Comparison of ENCODE assay signal across 26 cellular contexts in genomic region chr15:47607750-47608149, GRCh38.
A peak's percentile ranks its signal among the peaks of the same experiment; 100 is the strongest.
DNase-seq lines count a peak whose midpoint lies in the region; ATAC-seq, FAIRE-seq and TF ChIP-seq lines count a peak whose summit lies in the region.
"Had no signal": no experiment of that assay in that cellular context is flagged by ENCODE, and none has a peak within 500 bp of the region (broad histone marks: within the 10 kb centered on the region; RNA-seq: fewer than 3 reads in every experiment).

No MANE protein-coding gene starts in this region.

- BruUV-seq in HepG2 (replicated peaks; lab: Mats Ljungman, UMichigan) = no TSS peak

- POLR2A ChIA-PET in HepG2 (lab: Yijun Ruan, JAX) = no interaction called here

- no peak overlapping the region for H3K9ac ChIP-seq in liver (ENCODE audit: low read depth in 1 of 2, low read length in 2 of 2)
- H3K9ac ChIP-seq in HepG2 (ENCODE audit: insufficient read depth, low read depth, low read length) = no peak overlapping the region
- no peak overlapping the region for H3K9ac ChIP-seq in kidney (ENCODE audit: low read length in 2 of 2)
- H3K9ac ChIP-seq: KMS-11 had no signal

- H3K27ac ChIP-seq in liver (ENCODE audit: low read depth in 1 of 2, low read length in 2 of 2) (peak overlapping the region in 1 of 2 donors; percentile 9), HepG2 (ENCODE audit: extremely low read length, insufficient read depth, low read length) (no peak overlapping the region), kidney (ENCODE audit: low read depth in 2 of 2, low read length in 2 of 2) (no peak overlapping the region)
- no peak overlapping the region for H3K27ac ChIP-seq in effector memory CD4-positive, alpha-beta T cell (ENCODE audit: insufficient read depth, low read length, poor library complexity, severe bottlenecking)
- H3K27ac ChIP-seq: KMS-11, PC-9, upper lobe of right lung had no signal

- 61% methylated on average over 1 of the region's 1 CpG for WGBS in liver
- 0% methylated on average over 1 of the region's 1 CpG for WGBS in HepG2 (ENCODE audit: low lambda C conversion rate)

- no peak overlapping the region for H2AFZ ChIP-seq in HepG2 (ENCODE audit: low read length)
- H2AFZ ChIP-seq: PC-9 had no signal

- H3K27me3 ChIP-seq in liver (ENCODE audit: control insufficient read depth in 4 of 4, insufficient read depth in 4 of 4, low read length in 3 of 4) = no peaks in the 10 kb centered on the region
- no peaks in the 10 kb centered on the region for H3K27me3 ChIP-seq in HepG2 (ENCODE audit: control insufficient read depth in 1 of 2, insufficient read depth in 2 of 2, low read length in 2 of 2)
- H3K27me3 ChIP-seq in effector memory CD4-positive, alpha-beta T cell (replicated peaks; ENCODE audit: control insufficient read depth, insufficient read depth, low read length, poor library complexity, severe bottlenecking) = no peaks in the 10 kb centered on the region
- no peaks in the 10 kb centered on the region; the same call in 1 of the 2 replicates for H3K27me3 ChIP-seq in MG63
- H3K27me3 ChIP-seq: upper lobe of right lung had no signal

- in situ Hi-C loops in HepG2 (cut with HindIII; ENCODE audit: extremely low pct_ligation_motif_present, low pct_unique_long_range_greater_than_20kb) = no loop called here

- no peak overlapping the region for H3K4me2 ChIP-seq in HepG2 (ENCODE audit: low read depth, low read length)
- H3K4me2 ChIP-seq: KMS-11, PC-9 had no signal

- ATAC-seq in HepG2 (no peak), GM18520 (IDR thresholded peaks at IDR 0.05; ENCODE audit: unreplicated experiment) (no peak)
- ATAC-seq: HCT116, upper lobe of right lung had no signal

- FAIRE-seq in HepG2 (lab: Jason Lieb, UNC) (no peak), kidney (lab: Jason Lieb, UNC) (peak; percentile 13)

- no peak for TF ChIP-seq CTCF in liver (IDR thresholded peaks at IDR 0.05; ENCODE audit: low read depth, low read length, missing input control)
- TF ChIP-seq CTCF in HepG2 (CRISPR knock-in tag; IDR thresholded peaks at IDR 0.05) = no peak
- TF ChIP-seq CTCF in kidney (IDR thresholded peaks at IDR 0.05; ENCODE audit: borderline replicate concordance, extremely low read depth, insufficient read depth) = no peak

- H3K4me1 ChIP-seq in liver (ENCODE audit: control insufficient read depth in 4 of 4, insufficient read depth in 4 of 4, low read length in 3 of 4) (no peaks in the 10 kb centered on the region), HepG2 (ENCODE audit: insufficient read depth, low read length) (no peaks in the 10 kb centered on the region), kidney (ENCODE audit: control insufficient read depth in 1 of 2, insufficient read depth in 1 of 2, low read depth in 1 of 2, low read length in 2 of 2) (no peaks in the 10 kb centered on the region)
- no peaks in the 10 kb centered on the region for H3K4me1 ChIP-seq in effector memory CD4-positive, alpha-beta T cell (ENCODE audit: control insufficient read depth, insufficient read depth, low read length, poor library complexity, severe bottlenecking)
- H3K4me1 ChIP-seq: upper lobe of right lung had no signal

- TF ChIP-seq RAD21 in liver (IDR thresholded peaks at IDR 0.05) (no peak), HepG2 (CRISPR knock-in tag; IDR thresholded peaks at IDR 0.05) (no peak)

- intact Hi-C loops in HepG2 (cut with micrococcal nuclease; ENCODE audit: unreplicated experiment) = no loop called here
- intact Hi-C loops in kidney (cut with DNase I) = no loop called here

- no peak for TF ChIP-seq POLR2A in HepG2 (IDR thresholded peaks at IDR 0.05; ENCODE audit: insufficient read depth in 1 of 2, low read depth in 2 of 2, low read length in 2 of 2)

- no peak for TF ChIP-seq EP300 in HepG2 (IDR thresholded peaks at IDR 0.05; ENCODE audit: low read depth in 2 of 2, low read length in 2 of 2)
- TF ChIP-seq EP300 in HepG2 (CRISPR knock-in tag; IDR thresholded peaks at IDR 0.05; ENCODE audit: borderline replicate concordance) = no peak

- DNase-seq in HepG2 (ENCODE audit: low spot score) (no peak), astrocyte of the hippocampus (ENCODE audit: low read depth, low spot score) (peak; percentile 31), kidney (no peak), MG63 (no peak)
- DNase-seq in effector memory CD4-positive, alpha-beta T cell = no peak
- DNase-seq: activated CD4-positive, alpha-beta T cell treated with anti-CD3 and anti-CD28 coated beads, Interleukin-2, amount 50 U/mL, for 4 hours; activated CD4-positive, CD25-positive, alpha-beta regulatory T cell; activated naive CD4-positive, alpha-beta T cell treated with anti-CD3 and anti-CD28 coated beads for 36 hours; amniotic stem cell; C1 segment of cervical spinal cord; caudate nucleus; islet precursor cell; NCI-H1417; NCI-H510A treated with DMSO at 0.1 percent for 48 hours; nephron progenitor cell; PC-9; SHP77 treated with DMSO at 0.1 percent for 48 hours; stimulated activated CD4-positive, alpha-beta T cell treated with anti-CD3 and anti-CD28 coated beads, Interleukin-2, amount 100 ng/mL, for 48 hours; substantia nigra; SW 1271; T-helper 9 cell; upper lobe of right lung had no signal

- no peaks in the 10 kb centered on the region for H3K79me2 ChIP-seq in HepG2 (ENCODE audit: insufficient read depth, low read length)

- H3K4me3 ChIP-seq in liver (ENCODE audit: low read depth in 1 of 3, low read length in 3 of 3) (no peak overlapping the region), HepG2 (replicated peaks in 1 of 3; ENCODE audit: insufficient read depth in 1 of 3, low read depth in 2 of 3, low read length in 3 of 3) (no peak overlapping the region), kidney (ENCODE audit: low read length in 2 of 2) (no peak overlapping the region), MG63 (no peak overlapping the region)
- H3K4me3 ChIP-seq in effector memory CD4-positive, alpha-beta T cell (ENCODE audit: insufficient read depth, low read depth, low read length, poor library complexity, severe bottlenecking) = no peak overlapping the region
- H3K4me3 ChIP-seq: PC-9, upper lobe of right lung had no signal

- no peaks in the 10 kb centered on the region for H3K9me3 ChIP-seq in liver (ENCODE audit: control insufficient read depth in 4 of 4, low read length in 3 of 4)
- peaks cover 21% of the 10 kb centered on the region; the same call in 1 of the 2 replicates for H3K9me3 ChIP-seq in HepG2 (ENCODE audit: low read length)
- H3K9me3 ChIP-seq in kidney (ENCODE audit: control insufficient read depth in 1 of 2, low read length in 2 of 2) = no peaks in the 10 kb centered on the region
- H3K9me3 ChIP-seq in effector memory CD4-positive, alpha-beta T cell (ENCODE audit: control insufficient read depth, low read length) = no peaks in the 10 kb centered on the region
- H3K9me3 ChIP-seq in MG63 = no peaks in the 10 kb centered on the region
- H3K9me3 ChIP-seq: upper lobe of right lung had no signal

- no peaks in the 10 kb centered on the region for H4K20me1 ChIP-seq in HepG2 (ENCODE audit: insufficient read depth, low read length)

- H3K36me3 ChIP-seq in liver (ENCODE audit: control insufficient read depth in 4 of 4, insufficient read depth in 3 of 4, low read depth in 1 of 4, low read length in 3 of 4) (no peaks in the 10 kb centered on the region), HepG2 (replicated peaks in 1 of 2; ENCODE audit: control insufficient read depth in 1 of 2, insufficient read depth in 2 of 2, low read length in 2 of 2) (no peaks in the 10 kb centered on the region), kidney (ENCODE audit: control insufficient read depth in 1 of 2, insufficient read depth in 2 of 2, low read length in 2 of 2) (no peaks in the 10 kb centered on the region), MG63 (no peaks in the 10 kb centered on the region)
- no peaks in the 10 kb centered on the region for H3K36me3 ChIP-seq in effector memory CD4-positive, alpha-beta T cell (ENCODE audit: control insufficient read depth, insufficient read depth, low read length)
- H3K36me3 ChIP-seq: upper lobe of right lung had no signal

- CTCF ChIA-PET in HepG2 (lab: Yijun Ruan, JAX; ENCODE audit: low intra/inter-chr PET ratio, low total read pairs) = no interaction called here

TF ChIP-seq in liver, 16 proteins besides CTCF, POLR2A, EP300 and RAD21:
- peak; percentile 81 for TF ChIP-seq NR2F2 (IDR thresholded peaks at IDR 0.05)
- TF ChIP-seq MAX (IDR thresholded peaks at IDR 0.05) = no peak
TF ChIP-seq in liver: peak in this region for 1.

TF ChIP-seq in HepG2, 621 proteins besides CTCF, POLR2A, EP300 and RAD21 (continues in another document):
- TF ChIP-seq ZNF24 (IDR thresholded peaks at IDR 0.05) (no peak), ESRRA (CRISPR knock-in tag; IDR thresholded peaks at IDR 0.05; ENCODE audit: low read depth) (no peak), ZNF20 (CRISPR knock-in tag; IDR thresholded peaks at IDR 0.05) (no peak), MTF2 (CRISPR knock-in tag; IDR thresholded peaks at IDR 0.05; ENCODE audit: borderline replicate concordance) (no peak)
- TF ChIP-seq, protein P1, sequence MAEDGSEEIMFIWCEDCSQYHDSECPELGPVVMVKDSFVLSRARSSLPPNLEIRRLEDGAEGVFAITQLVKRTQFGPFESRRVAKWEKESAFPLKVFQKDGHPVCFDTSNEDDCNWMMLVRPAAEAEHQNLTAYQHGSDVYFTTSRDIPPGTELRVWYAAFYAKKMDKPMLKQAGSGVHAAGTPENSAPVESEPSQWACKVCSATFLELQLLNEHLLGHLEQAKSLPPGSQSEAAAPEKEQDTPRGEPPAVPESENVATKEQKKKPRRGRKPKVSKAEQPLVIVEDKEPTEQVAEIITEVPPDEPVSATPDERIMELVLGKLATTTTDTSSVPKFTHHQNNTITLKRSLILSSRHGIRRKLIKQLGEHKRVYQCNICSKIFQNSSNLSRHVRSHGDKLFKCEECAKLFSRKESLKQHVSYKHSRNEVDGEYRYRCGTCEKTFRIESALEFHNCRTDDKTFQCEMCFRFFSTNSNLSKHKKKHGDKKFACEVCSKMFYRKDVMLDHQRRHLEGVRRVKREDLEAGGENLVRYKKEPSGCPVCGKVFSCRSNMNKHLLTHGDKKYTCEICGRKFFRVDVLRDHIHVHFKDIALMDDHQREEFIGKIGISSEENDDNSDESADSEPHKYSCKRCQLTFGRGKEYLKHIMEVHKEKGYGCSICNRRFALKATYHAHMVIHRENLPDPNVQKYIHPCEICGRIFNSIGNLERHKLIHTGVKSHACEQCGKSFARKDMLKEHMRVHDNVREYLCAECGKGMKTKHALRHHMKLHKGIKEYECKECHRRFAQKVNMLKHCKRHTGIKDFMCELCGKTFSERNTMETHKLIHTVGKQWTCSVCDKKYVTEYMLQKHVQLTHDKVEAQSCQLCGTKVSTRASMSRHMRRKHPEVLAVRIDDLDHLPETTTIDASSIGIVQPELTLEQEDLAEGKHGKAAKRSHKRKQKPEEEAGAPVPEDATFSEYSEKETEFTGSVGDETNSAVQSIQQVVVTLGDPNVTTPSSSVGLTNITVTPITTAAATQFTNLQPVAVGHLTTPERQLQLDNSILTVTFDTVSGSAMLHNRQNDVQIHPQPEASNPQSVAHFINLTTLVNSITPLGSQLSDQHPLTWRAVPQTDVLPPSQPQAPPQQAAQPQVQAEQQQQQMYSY (CRISPR knock-in tag; IDR thresholded peaks at IDR 0.05) = no peak
